ENCODE assay signal across 27 cellular contexts in the genomic region with DNA sequence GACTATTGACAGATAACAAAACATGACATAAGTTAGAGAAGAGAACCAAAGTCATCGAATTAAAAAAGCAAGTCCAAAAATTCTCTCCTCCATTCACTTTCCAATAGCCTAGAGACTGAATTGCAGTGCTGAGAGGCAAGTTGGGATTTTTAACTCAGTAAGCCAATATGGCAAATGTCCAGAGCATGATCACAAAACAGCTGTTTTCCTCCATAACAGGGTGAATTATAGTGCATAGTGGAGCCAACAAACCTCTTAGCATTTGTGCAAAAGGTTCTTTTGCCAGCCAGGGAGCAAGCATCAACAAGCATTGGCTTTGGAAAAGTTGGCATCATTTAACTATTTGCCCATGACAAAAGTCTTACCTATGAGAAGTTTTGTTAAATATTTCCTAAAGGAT.
"Had no signal": no experiment of that assay in that cellular context is flagged by ENCODE, and none has a peak within 500 bp of the region (broad histone marks: within the 10 kb centered on the region; RNA-seq: fewer than 3 reads in every experiment).

No MANE protein-coding gene starts in this region.

- H3K9me3 ChIP-seq: gastrocnemius medialis, lower lobe of right lung, right lobe of liver, testis had no signal

- H3K27me3 Mint-ChIP-seq: activated CD4-positive, alpha-beta memory T cell treated with anti-CD3 and anti-CD28 coated beads for 36 hours; activated CD4-positive, alpha-beta T cell treated with anti-CD3 and anti-CD28 coated beads, Interleukin-2, amount 10 ng/mL, durations not matched to agents 24 days and 14 days; activated naive CD4-positive, alpha-beta T cell treated with anti-CD3 and anti-CD28 coated beads, Interleukin-2, amount 50 U/mL, for 24 hours; activated naive CD8-positive, alpha-beta T cell treated with anti-CD3 and anti-CD28 coated beads, Interleukin-2, amount 50 U/mL, for 24 hours; activated T-cell treated with anti-CD3 and anti-CD28 coated beads, Interleukin-2, amount 50 U/mL, for 24 hours; activated T-helper 17 cell treated with anti-CD3 and anti-CD28 coated beads, Interleukin-2, amount 50 U/mL, for 72 hours had no signal

- H3K4me1 Mint-ChIP-seq: activated CD4-positive, alpha-beta T cell treated with anti-CD3 and anti-CD28 coated beads, Interleukin-2, amount 10 ng/mL, durations not matched to agents 24 days and 14 days; activated naive CD4-positive, alpha-beta T cell treated with anti-CD3 and anti-CD28 coated beads, Interleukin-2, amount 50 U/mL, for 24 hours; activated naive CD8-positive, alpha-beta T cell treated with anti-CD3 and anti-CD28 coated beads, Interleukin-2, amount 50 U/mL, for 24 hours; activated T-helper 17 cell treated with anti-CD3 and anti-CD28 coated beads, Interleukin-2, amount 50 U/mL, for 72 hours; endodermal cell had no signal

- DNase-seq: activated CD4-positive, alpha-beta memory T cell treated with anti-CD3 and anti-CD28 coated beads for 36 hours; activated CD4-positive, alpha-beta T cell treated with anti-CD3 and anti-CD28 coated beads, Interleukin-2, amount 10 ng/mL, durations not matched to agents 24 days and 14 days; activated CD4-positive, CD25-positive, alpha-beta regulatory T cell treated with anti-CD3 and anti-CD28 coated beads, Interleukin-2, amount 50 U/mL, for 72 hours; activated CD8-positive, alpha-beta memory T cell treated with anti-CD3 and anti-CD28 coated beads, Interleukin-2, amount 50 U/mL, for 4 hours; activated gamma-delta T cell treated with Interleukin-2 at 50 U/mL for 16 hours; activated naive CD8-positive, alpha-beta T cell treated with anti-CD3 and anti-CD28 coated beads, Interleukin-2, amount 50 U/mL, for 24 hours; activated T-cell treated with anti-CD3 and anti-CD28 coated beads, Interleukin-2, amount 50 U/mL, for 24 hours; amygdala; central memory CD4-positive, alpha-beta T cell; endodermal cell; gastrocnemius medialis; glutamatergic neuron; hippocampal formation; left colon; lower lobe of right lung; mesendoderm; right lobe of liver; stimulated activated CD4-positive, alpha-beta T cell treated with anti-CD3 and anti-CD28 coated beads, Interleukin-12 subunit alpha, Interleukin-12 subunit beta, amount 100 ng/mL, for 4 hours; stimulated activated CD4-positive, alpha-beta T cell treated with anti-CD3 and anti-CD28 coated beads, Interleukin-4, amount 100 ng/mL, for 1 hour; stimulated activated naive CD8-positive, alpha-beta T cell treated with anti-CD3 and anti-CD28 coated beads, Interleukin-15, Interleukin-2, amounts not matched to agents 100 U/mL and 50 U/mL, for 24 hours; T-helper 2 cell; testis; transverse colon had no signal

- H3K4me3 Mint-ChIP-seq: activated CD4-positive, alpha-beta memory T cell treated with anti-CD3 and anti-CD28 coated beads for 36 hours; activated CD4-positive, alpha-beta T cell treated with anti-CD3 and anti-CD28 coated beads, Interleukin-2, amount 10 ng/mL, durations not matched to agents 24 days and 14 days; activated naive CD4-positive, alpha-beta T cell treated with anti-CD3 and anti-CD28 coated beads, Interleukin-2, amount 50 U/mL, for 24 hours; activated naive CD8-positive, alpha-beta T cell treated with anti-CD3 and anti-CD28 coated beads, Interleukin-2, amount 50 U/mL, for 24 hours; activated T-cell treated with anti-CD3 and anti-CD28 coated beads, Interleukin-2, amount 50 U/mL, for 24 hours; activated T-helper 17 cell treated with anti-CD3 and anti-CD28 coated beads, Interleukin-2, amount 50 U/mL, for 72 hours; endodermal cell; nephron had no signal

- H3K4me3 ChIP-seq: esophagus muscularis mucosa, gastrocnemius medialis, lower lobe of right lung, right lobe of liver, testis, transverse colon had no signal

- H3K36me3 Mint-ChIP-seq: activated CD4-positive, alpha-beta memory T cell treated with anti-CD3 and anti-CD28 coated beads for 36 hours; activated naive CD4-positive, alpha-beta T cell treated with anti-CD3 and anti-CD28 coated beads, Interleukin-2, amount 50 U/mL, for 24 hours had no signal

- H3K36me3 ChIP-seq: esophagus muscularis mucosa, gastrocnemius medialis, lower lobe of right lung, right lobe of liver, transverse colon had no signal

- ATAC-seq: activated naive CD8-positive, alpha-beta T cell treated with anti-CD3 and anti-CD28 coated beads, Interleukin-2, amount 50 U/mL, for 24 hours; activated T-helper 17 cell treated with anti-CD3 and anti-CD28 coated beads, Interleukin-2, amount 50 U/mL, for 72 hours; left colon; lower lobe of right lung; right lobe of liver; stimulated activated naive CD8-positive, alpha-beta T cell treated with anti-CD3 and anti-CD28 coated beads, Interleukin-15, Interleukin-2, amounts not matched to agents 100 U/mL and 50 U/mL, for 24 hours had no signal

- H3K4me1 ChIP-seq: esophagus muscularis mucosa, gastrocnemius medialis, lower lobe of right lung, right lobe of liver, testis, transverse colon had no signal

- H3K27me3 ChIP-seq: esophagus muscularis mucosa, gastrocnemius medialis, right lobe of liver, testis, transverse colon had no signal

- H3K27ac Mint-ChIP-seq: activated CD4-positive, alpha-beta memory T cell treated with anti-CD3 and anti-CD28 coated beads for 36 hours; activated CD4-positive, alpha-beta T cell treated with anti-CD3 and anti-CD28 coated beads, Interleukin-2, amount 10 ng/mL, durations not matched to agents 24 days and 14 days; activated naive CD4-positive, alpha-beta T cell treated with anti-CD3 and anti-CD28 coated beads, Interleukin-2, amount 50 U/mL, for 24 hours; activated naive CD8-positive, alpha-beta T cell treated with anti-CD3 and anti-CD28 coated beads, Interleukin-2, amount 50 U/mL, for 24 hours; activated T-cell treated with anti-CD3 and anti-CD28 coated beads, Interleukin-2, amount 50 U/mL, for 24 hours; activated T-helper 17 cell treated with anti-CD3 and anti-CD28 coated beads, Interleukin-2, amount 50 U/mL, for 72 hours; endodermal cell had no signal

- H3K27ac ChIP-seq: esophagus muscularis mucosa, gastrocnemius medialis, lower lobe of right lung, right lobe of liver, testis, transverse colon had no signal
